In the genomic region with DNA sequence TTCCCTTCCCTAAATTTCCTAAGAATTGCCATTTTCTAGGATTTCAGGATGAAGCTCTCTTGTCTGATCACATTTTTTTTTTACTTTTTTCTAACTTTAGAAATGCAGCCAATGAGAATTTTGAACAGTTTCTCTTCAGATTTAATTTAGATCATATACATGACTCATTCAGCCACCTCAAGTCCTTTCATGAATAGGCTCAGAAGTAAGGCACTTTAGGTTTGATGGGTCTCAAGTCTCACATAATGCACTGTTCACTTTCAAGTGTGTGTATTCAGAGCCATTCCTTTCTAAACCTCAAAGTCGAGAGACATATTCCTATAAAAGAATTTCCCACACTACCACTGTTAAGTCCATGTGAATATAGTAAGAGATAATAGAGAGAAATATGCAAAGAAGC, we compare ENCODE assay signal across 22 cellular contexts.
A peak's percentile ranks its signal among the peaks of the same experiment; 100 is the strongest.
DNase-seq lines count a peak whose midpoint lies in the region; ATAC-seq and TF ChIP-seq lines count a peak whose summit lies in the region.
"Had no signal": no experiment of that assay in that cellular context is flagged by ENCODE, and none has a peak within 500 bp of the region (broad histone marks: within the 10 kb centered on the region; RNA-seq: fewer than 3 reads in every experiment).

No MANE protein-coding gene starts in this region.

- H3K23ac ChIP-seq in mesenchymal stem cell (ENCODE audit: low read length in 2 of 2): no peak overlapping the region

- no peak overlapping the region for H4K91ac ChIP-seq in mesenchymal stem cell (ENCODE audit: low read length)

- H3K27me3 ChIP-seq in mesenchymal stem cell (ENCODE audit: control insufficient read depth in 1 of 2, insufficient read depth in 1 of 2, low read length in 2 of 2): no peaks in the 10 kb centered on the region

- no peak overlapping the region for H2AFZ ChIP-seq in mesenchymal stem cell (ENCODE audit: low read depth, low read length)
- H2AFZ ChIP-seq: PC-9 had no signal

- no peaks in the 10 kb centered on the region for H3K79me1 ChIP-seq in mesenchymal stem cell (replicated peaks; ENCODE audit: low read length, poor library complexity, severe bottlenecking)

- no peak overlapping the region for H3K9ac ChIP-seq in mesenchymal stem cell (ENCODE audit: low read length)

- H2AK5ac ChIP-seq in mesenchymal stem cell (ENCODE audit: low read length, severe bottlenecking): no peak overlapping the region

- no peaks in the 10 kb centered on the region for H3K9me3 ChIP-seq in mesenchymal stem cell (ENCODE audit: control insufficient read depth, low read length)

- H3K4me2 ChIP-seq in mesenchymal stem cell (ENCODE audit: low read length, poor library complexity, severe bottlenecking): no peak overlapping the region
- H3K4me2 ChIP-seq: PC-9 had no signal

- no peak overlapping the region for H2BK12ac ChIP-seq in mesenchymal stem cell (ENCODE audit: low read length in 2 of 2)

- no peak overlapping the region for H2BK15ac ChIP-seq in mesenchymal stem cell (ENCODE audit: low read depth, poor library complexity, severe bottlenecking)

- no peak overlapping the region for H2BK5ac ChIP-seq in mesenchymal stem cell (ENCODE audit: low read depth, low read length, poor library complexity, severe bottlenecking)

- no peaks in the 10 kb centered on the region for H3K36me3 ChIP-seq in mesenchymal stem cell (ENCODE audit: control insufficient read depth in 1 of 2, insufficient read depth in 2 of 2, low read depth in 1 of 2, low read length in 2 of 2)

- H3K14ac ChIP-seq in mesenchymal stem cell (ENCODE audit: low read length in 2 of 2): no peak overlapping the region

- no peak overlapping the region for H4K8ac ChIP-seq in mesenchymal stem cell (ENCODE audit: low read length)

- 0% methylated on average over 1 of the region's 1 CpG for WGBS in mesenchymal stem cell

- ATAC-seq in SK-N-SH treated with all-trans-retinoic acid at 6 μM for 48 hours: peak; percentile 84

- H3K4ac ChIP-seq in mesenchymal stem cell (ENCODE audit: low read depth in 1 of 2, low read length in 2 of 2): no peak overlapping the region

- no peak overlapping the region for H3K27ac ChIP-seq in mesenchymal stem cell (ENCODE audit: low read length, poor library complexity, severe bottlenecking)
- H3K27ac ChIP-seq: 22Rv1, C4-2B, HL-60, PC-9, RWPE1 had no signal

- no peak overlapping the region for H2BK120ac ChIP-seq in mesenchymal stem cell (ENCODE audit: low read depth, low read length)

- DNase-seq in DMS53 (lab: John Stamatoyannopoulos, UW) (peak; percentile 40), DMS53 treated with DMSO at 0.1 percent for 48 hours (lab: John Stamatoyannopoulos, UW; ENCODE audit: unreplicated experiment) (no peak), NCI-H187 treated with DMSO at 0.1 percent for 48 hours (lab: John Stamatoyannopoulos, UW) (peak; percentile 62), mesenchymal stem cell (peak; percentile 8), NCI-H446 (lab: John Stamatoyannopoulos, UW) (no peak), NOMO-1 (lab: John Stamatoyannopoulos, UW; ENCODE audit: unreplicated experiment in 2 of 2) (no peak), CD1c-positive myeloid dendritic cell (ENCODE audit: extremely low spot score) (no peak)
- DNase-seq: AML-193, EL, IMR-90, Karpas-422, NCI-H1105, NCI-H1694, NCI-H510A treated with DMSO at 0.1 percent for 48 hours, NCI-H774, PC-9, SIG-M5 had no signal

- H3K4me3 ChIP-seq in mesenchymal stem cell (ENCODE audit: insufficient read depth in 1 of 2, low read depth in 1 of 2, low read length in 2 of 2): no peak overlapping the region
- H3K4me3 ChIP-seq: PC-9 had no signal

- no peak overlapping the region for H3K18ac ChIP-seq in mesenchymal stem cell (ENCODE audit: low read depth in 1 of 2, low read length in 2 of 2)

- no peaks in the 10 kb centered on the region for H3K4me1 ChIP-seq in mesenchymal stem cell (ENCODE audit: control insufficient read depth, insufficient read depth, low read depth, low read length)

TF ChIP-seq in SK-N-SH treated with all-trans-retinoic acid at 6 μM for 48 hours, 23 proteins besides CTCF, POLR2A, EP300 and RAD21:
- TF ChIP-seq, protein P1, sequence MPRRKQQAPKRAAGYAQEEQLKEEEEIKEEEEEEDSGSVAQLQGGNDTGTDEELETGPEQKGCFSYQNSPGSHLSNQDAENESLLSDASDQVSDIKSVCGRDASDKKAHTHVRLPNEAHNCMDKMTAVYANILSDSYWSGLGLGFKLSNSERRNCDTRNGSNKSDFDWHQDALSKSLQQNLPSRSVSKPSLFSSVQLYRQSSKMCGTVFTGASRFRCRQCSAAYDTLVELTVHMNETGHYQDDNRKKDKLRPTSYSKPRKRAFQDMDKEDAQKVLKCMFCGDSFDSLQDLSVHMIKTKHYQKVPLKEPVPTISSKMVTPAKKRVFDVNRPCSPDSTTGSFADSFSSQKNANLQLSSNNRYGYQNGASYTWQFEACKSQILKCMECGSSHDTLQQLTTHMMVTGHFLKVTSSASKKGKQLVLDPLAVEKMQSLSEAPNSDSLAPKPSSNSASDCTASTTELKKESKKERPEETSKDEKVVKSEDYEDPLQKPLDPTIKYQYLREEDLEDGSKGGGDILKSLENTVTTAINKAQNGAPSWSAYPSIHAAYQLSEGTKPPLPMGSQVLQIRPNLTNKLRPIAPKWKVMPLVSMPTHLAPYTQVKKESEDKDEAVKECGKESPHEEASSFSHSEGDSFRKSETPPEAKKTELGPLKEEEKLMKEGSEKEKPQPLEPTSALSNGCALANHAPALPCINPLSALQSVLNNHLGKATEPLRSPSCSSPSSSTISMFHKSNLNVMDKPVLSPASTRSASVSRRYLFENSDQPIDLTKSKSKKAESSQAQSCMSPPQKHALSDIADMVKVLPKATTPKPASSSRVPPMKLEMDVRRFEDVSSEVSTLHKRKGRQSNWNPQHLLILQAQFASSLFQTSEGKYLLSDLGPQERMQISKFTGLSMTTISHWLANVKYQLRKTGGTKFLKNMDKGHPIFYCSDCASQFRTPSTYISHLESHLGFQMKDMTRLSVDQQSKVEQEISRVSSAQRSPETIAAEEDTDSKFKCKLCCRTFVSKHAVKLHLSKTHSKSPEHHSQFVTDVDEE (CRISPR knock-in tag; IDR thresholded peaks at IDR 0.05): no peak
- no peak for TF ChIP-seq GLIS3 (CRISPR knock-in tag; IDR thresholded peaks at IDR 0.05)
- no peak for TF ChIP-seq TOX (CRISPR knock-in tag; IDR thresholded peaks at IDR 0.05; ENCODE audit: borderline replicate concordance)
- TF ChIP-seq ZNF70 (CRISPR knock-in tag; IDR thresholded peaks at IDR 0.05): no peak
TF ChIP-seq in SK-N-SH treated with all-trans-retinoic acid at 6 μM for 48 hours: peak in this region for 0.

Comparison
In these comparisons a context has a peak if more than half of its experiments do, and no peak if none do; other contexts are left out.
1. DNase-seq: peak in DMS53 (single experiment), NCI-H187 treated with DMSO at 0.1 percent for 48 hours (single experiment) and mesenchymal stem cell (single experiment); none in DMS53 treated with DMSO at 0.1 percent for 48 hours (single experiment), NCI-H446 (0 of 2), NOMO-1 (0 of 2) and CD1c-positive myeloid dendritic cell (single experiment).